ENCODE assay signal across 19 cellular contexts in the genomic region with DNA sequence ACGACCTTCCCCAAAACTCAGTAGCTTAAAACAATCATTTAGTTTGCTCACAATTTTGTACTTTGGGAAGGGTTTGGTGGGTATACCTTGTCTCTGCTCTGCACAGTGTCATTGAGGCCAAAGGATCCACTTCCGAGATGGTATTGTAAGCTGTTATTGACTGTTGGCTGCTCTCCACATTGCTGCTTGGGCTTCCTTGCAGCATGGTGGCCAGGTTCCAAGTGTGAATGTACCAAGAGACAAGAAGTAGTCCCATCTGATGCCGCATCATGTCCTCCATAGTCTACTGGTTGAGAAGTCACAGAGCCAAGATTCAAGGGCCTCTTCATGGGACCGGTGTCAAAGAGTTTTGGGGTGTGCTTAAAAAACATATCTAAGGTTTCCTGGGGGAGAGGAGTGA.
"Had no signal": no experiment of that assay in that cellular context is flagged by ENCODE, and none has a peak within 500 bp of the region (broad histone marks: within the 10 kb centered on the region; RNA-seq: fewer than 3 reads in every experiment).

No MANE protein-coding gene starts in this region.

- ATAC-seq: heart right ventricle; left lobe of liver; lower lobe of right lung; stimulated activated naive B cell treated with anti-CD40 and anti-IgM and Interleukin-4, amounts not matched to agents 10 μg/mL and 1 μg/mL and 100 μg/mL, for 72 hours; WTC11 had no signal

- H3K27ac Mint-ChIP-seq: progenitor cell of endocrine pancreas, WTC11 had no signal

- H3K27me3 Mint-ChIP-seq: naive B cell; progenitor cell of endocrine pancreas; stimulated activated naive B cell treated with anti-CD40 and anti-IgM and Interleukin-4, amounts not matched to agents 10 μg/mL and 1 μg/mL and 100 μg/mL, for 72 hours had no signal

- DNase-seq: activated CD8-positive, alpha-beta memory T cell treated with anti-CD3 and anti-CD28 coated beads, Interleukin-2, amount 50 U/mL, for 4 hours; activated gamma-delta T cell; cerebellar nuclear complex; cortex of kidney; heart right ventricle; lower lobe of right lung; mesendoderm; naive B cell; retina; sigmoid colon; stimulated activated naive B cell treated with anti-CD40 and anti-IgM and Interleukin-4, amounts not matched to agents 10 μg/mL and 1 μg/mL and 100 μg/mL, for 72 hours; T-helper 1 cell; T-helper 9 cell; transverse colon had no signal

- H3K4me3 ChIP-seq: heart right ventricle, lower lobe of right lung, sigmoid colon, SK-N-MC, smooth muscle cell, transverse colon had no signal

- H3K4me1 ChIP-seq: lower lobe of right lung, sigmoid colon, transverse colon had no signal

- H3K27ac ChIP-seq: heart right ventricle, lower lobe of right lung, sigmoid colon, SK-N-MC, transverse colon had no signal

- H3K4me1 Mint-ChIP-seq: stimulated activated naive B cell treated with anti-CD40 and anti-IgM and Interleukin-4, amounts not matched to agents 10 μg/mL and 1 μg/mL and 100 μg/mL, for 72 hours; WTC11 had no signal

- H3K27me3 ChIP-seq: heart right ventricle, sigmoid colon, transverse colon had no signal

- H3K4me3 Mint-ChIP-seq: stimulated activated naive B cell treated with anti-CD40 and anti-IgM and Interleukin-4, amounts not matched to agents 10 μg/mL and 1 μg/mL and 100 μg/mL, for 72 hours; WTC11 had no signal
